Comparison of ENCODE assay signal across 9 cellular contexts in the genomic region with DNA sequence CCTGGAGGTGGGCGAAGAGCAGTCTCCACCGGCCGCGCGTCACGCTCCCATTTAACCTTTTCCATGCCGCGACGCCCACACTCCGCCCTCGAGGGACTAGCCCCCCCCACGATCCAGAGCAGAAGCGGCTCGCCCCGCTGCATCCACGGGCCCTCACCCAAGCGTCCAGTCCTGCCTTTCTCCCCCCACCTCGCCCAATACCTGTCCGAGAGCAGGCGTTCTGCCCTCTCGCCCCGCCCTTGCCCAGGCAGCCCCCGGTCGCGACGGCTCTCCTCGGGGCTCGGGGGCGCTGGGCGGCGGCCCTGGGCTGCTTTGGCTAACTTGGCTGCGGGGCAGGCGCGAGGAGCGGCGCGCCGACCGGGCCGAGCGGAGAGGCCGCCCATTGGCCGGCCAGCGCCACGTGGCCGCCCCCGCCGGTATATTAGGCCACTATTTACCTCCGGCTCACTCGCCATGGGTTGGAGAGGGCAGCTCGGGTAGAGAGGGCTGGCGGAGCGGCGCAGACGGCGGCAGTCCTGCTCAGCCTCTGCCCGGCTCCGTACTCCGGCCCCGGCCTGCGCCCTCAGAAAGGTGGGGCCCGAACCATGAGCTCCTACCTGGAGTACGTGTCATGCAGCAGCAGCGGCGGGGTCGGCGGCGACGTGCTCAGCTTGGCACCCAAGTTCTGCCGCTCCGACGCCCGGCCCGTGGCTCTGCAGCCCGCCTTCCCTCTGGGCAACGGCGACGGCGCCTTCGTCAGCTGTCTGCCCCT. TPM values are rescaled to one million over a fixed set of nuclear protein-coding genes. Genes with fewer than 3 reads are reported as not detected.
DNase-seq lines count a peak whose midpoint lies in the region; ATAC-seq, FAIRE-seq and TF ChIP-seq lines count a peak whose summit lies in the region.
"Had no signal": no experiment of that assay in that cellular context is flagged by ENCODE, and none has a peak within 500 bp of the region (broad histone marks: within the 10 kb centered on the region; RNA-seq: fewer than 3 reads in every experiment).

Gene HOXD1, plus strand, starts transcription at position 451 of the 751 bp plus-strand sequence. Its CDS starts 134 bp downstream, at position 585.

- no peaks in the 10 kb centered on the region for H3K9me2 ChIP-seq in Loucy (replicated peaks; ENCODE audit: low read depth, low read length)
- no peaks in the 10 kb centered on the region for H3K9me2 ChIP-seq in Karpas-422 (replicated peaks; ENCODE audit: insufficient read depth, low read length)

- H2AFZ ChIP-seq in Loucy (ENCODE audit: low read length) (peak within 1 kb of the TSS; percentile 47; the same call in 1 of the 2 replicates), Karpas-422 (ENCODE audit: low read length) (no peak within 1 kb of the TSS)

- H3K9ac ChIP-seq in Loucy (ENCODE audit: low read depth, low read length, poor library complexity, severe bottlenecking) = no peak within 1 kb of the TSS
- H3K9ac ChIP-seq in Karpas-422 (ENCODE audit: low read length) = no peak within 1 kb of the TSS
- H3K9ac ChIP-seq: BLaER1 had no signal

- peaks cover 3% of the 10 kb centered on the region for H3K36me3 Mint-ChIP-seq in activated T-helper 1 cell treated with anti-CD3 and anti-CD28 coated beads, Interleukin-12 subunit alpha, Interleukin-12 subunit beta, Interleukin-2, Interleukin-4 antibody, amounts not matched to agents 30 ng/mL and 10 ng/mL and 1 ng/mL, durations not matched to agents 14 hours and 24 hours and 36 hours (ENCODE audit: low read depth)

- intact Hi-C loops in activated T-helper 1 cell treated with anti-CD3 and anti-CD28 coated beads, Interleukin-12 subunit alpha, Interleukin-12 subunit beta, Interleukin-2, Interleukin-4 antibody, amounts not matched to agents 30 ng/mL and 10 ng/mL and 1 ng/mL, durations not matched to agents 14 hours and 24 hours and 36 hours (cut with micrococcal nuclease) = loop anchor here (5.0 kb wide), 2 partner anchors 51 to 449 kb away; no protein-coding TSS in a partner anchor
- intact Hi-C loops in head of caudate nucleus (cut with DNase I) (no loop called here), pancreas (cut with DNase I) (no loop called here)

- 2 to 4% methylated on average over 70 to 80 of the region's 80 CpGs for WGBS in pancreas, 2 donors

- H4K20me1 ChIP-seq in Loucy (ENCODE audit: insufficient read depth, low read length, poor library complexity, severe bottlenecking) (no peaks in the 10 kb centered on the region), Karpas-422 (ENCODE audit: insufficient read depth, low read depth, low read length) (no peaks in the 10 kb centered on the region)
- H4K20me1 ChIP-seq: BLaER1 had no signal

- no peak for TF ChIP-seq CTCF in Loucy (conservative IDR thresholded peaks at IDR 0.05; ENCODE audit: low read length)
- no peak for TF ChIP-seq CTCF in pancreas (IDR thresholded peaks at IDR 0.05)

- H3F3A ChIP-seq in Loucy (ENCODE audit: low read depth) = no peaks in the 10 kb centered on the region

- H3K27me3 Mint-ChIP-seq in activated T-helper 1 cell treated with anti-CD3 and anti-CD28 coated beads, Interleukin-12 subunit alpha, Interleukin-12 subunit beta, Interleukin-2, Interleukin-4 antibody, amounts not matched to agents 30 ng/mL and 10 ng/mL and 1 ng/mL, durations not matched to agents 14 hours and 24 hours and 36 hours (ENCODE audit: insufficient read depth) = peaks cover 76% of the 10 kb centered on the region

- H3K4me1 ChIP-seq in Loucy (ENCODE audit: insufficient read depth, low read length, poor library complexity, severe bottlenecking) (peaks cover 3% of the 10 kb centered on the region), pancreas (peaks cover 3 to 21% (median 7%) of the 10 kb centered on the region in 3 donors), Karpas-422 (ENCODE audit: low read length) (no peaks in the 10 kb centered on the region)
- H3K4me1 ChIP-seq: BLaER1 had no signal

- FAIRE-seq in pancreas (lab: Jason Lieb, UNC) = no peak

- H3K4me3 ChIP-seq in Loucy (ENCODE audit: low read length, poor library complexity, severe bottlenecking) (no peak within 1 kb of the TSS), pancreas (peak within 1 kb of the TSS; percentile 22 to 62 (median 34)), Karpas-422 (ENCODE audit: low read length) (no peak within 1 kb of the TSS)
- H3K4me3 ChIP-seq: BLaER1 had no signal

- H3K4me1 Mint-ChIP-seq in activated T-helper 1 cell treated with anti-CD3 and anti-CD28 coated beads, Interleukin-12 subunit alpha, Interleukin-12 subunit beta, Interleukin-2, Interleukin-4 antibody, amounts not matched to agents 30 ng/mL and 10 ng/mL and 1 ng/mL, durations not matched to agents 14 hours and 24 hours and 36 hours (ENCODE audit: low read depth) = peaks cover 13% of the 10 kb centered on the region

- H3K36me3 ChIP-seq in Loucy (ENCODE audit: insufficient read depth, low read length) = no peaks in the 10 kb centered on the region
- no peaks in the 10 kb centered on the region for H3K36me3 ChIP-seq in pancreas
- no peaks in the 10 kb centered on the region for H3K36me3 ChIP-seq in Karpas-422 (ENCODE audit: insufficient read depth, low read length)
- H3K36me3 ChIP-seq: BLaER1 had no signal

- H3K4me3 Mint-ChIP-seq in activated T-helper 1 cell treated with anti-CD3 and anti-CD28 coated beads, Interleukin-12 subunit alpha, Interleukin-12 subunit beta, Interleukin-2, Interleukin-4 antibody, amounts not matched to agents 30 ng/mL and 10 ng/mL and 1 ng/mL, durations not matched to agents 14 hours and 24 hours and 36 hours = peak within 1 kb of the TSS; percentile 86

- peak within 1 kb of the TSS; percentile 57 for H3K27ac Mint-ChIP-seq in activated T-helper 1 cell treated with anti-CD3 and anti-CD28 coated beads, Interleukin-12 subunit alpha, Interleukin-12 subunit beta, Interleukin-2, Interleukin-4 antibody, amounts not matched to agents 30 ng/mL and 10 ng/mL and 1 ng/mL, durations not matched to agents 14 hours and 24 hours and 36 hours

- peak within 1 kb of the TSS; percentile 12 for H3K4me2 ChIP-seq in Loucy (ENCODE audit: low read depth, low read length, poor library complexity, severe bottlenecking)
- no peak within 1 kb of the TSS for H3K4me2 ChIP-seq in Karpas-422 (ENCODE audit: low read depth, low read length, poor library complexity, severe bottlenecking)
- H3K4me2 ChIP-seq: BLaER1 had no signal

- H3K27ac ChIP-seq in pancreas (no peak within 1 kb of the TSS), Karpas-422 (ENCODE audit: low read length) (no peak within 1 kb of the TSS)
- H3K27ac ChIP-seq: BLaER1 had no signal

- H3K79me2 ChIP-seq in Loucy (ENCODE audit: insufficient read depth, low read length) (no peaks in the 10 kb centered on the region), Karpas-422 (ENCODE audit: low read length) (no peaks in the 10 kb centered on the region)

- H3K9me3 Mint-ChIP-seq in activated T-helper 1 cell treated with anti-CD3 and anti-CD28 coated beads, Interleukin-12 subunit alpha, Interleukin-12 subunit beta, Interleukin-2, Interleukin-4 antibody, amounts not matched to agents 30 ng/mL and 10 ng/mL and 1 ng/mL, durations not matched to agents 14 hours and 24 hours and 36 hours = no peaks in the 10 kb centered on the region

- peak; percentile 37 for DNase-seq in NCI-H1694 treated with DMSO at 0.1 percent for 48 hours (lab: John Stamatoyannopoulos, UW)
- DNase-seq in NCI-H1694 (lab: John Stamatoyannopoulos, UW) = no peak
- DNase-seq in activated T-helper 1 cell treated with anti-CD3 and anti-CD28 coated beads, Interleukin-12 subunit alpha, Interleukin-12 subunit beta, Interleukin-2, Interleukin-4 antibody, amounts not matched to agents 30 ng/mL and 10 ng/mL and 1 ng/mL, durations not matched to agents 14 hours and 24 hours and 36 hours (ENCODE audit: low spot score) = no peak
- peak in 41 of 42 donors; percentile 8 to 85 (median 67) for DNase-seq in head of caudate nucleus
- DNase-seq in pancreas = peak in 4 of 6 donors; percentile 24 to 76 (median 52)
- no peak for DNase-seq in Karpas-422
- DNase-seq in NCI-H1048 (lab: John Stamatoyannopoulos, UW) = no peak

- no peaks in the 10 kb centered on the region for H3K9me3 ChIP-seq in Loucy (ENCODE audit: insufficient read depth, low read depth, low read length)
- no peaks in the 10 kb centered on the region for H3K9me3 ChIP-seq in pancreas
- no peaks in the 10 kb centered on the region for H3K9me3 ChIP-seq in Karpas-422 (ENCODE audit: low read length)

- H3K27me3 ChIP-seq in Loucy (ENCODE audit: insufficient read depth, low read length, poor library complexity, severe bottlenecking) = no peaks in the 10 kb centered on the region
- H3K27me3 ChIP-seq in pancreas = peaks cover 0 to 43% (median 10%) of the 10 kb centered on the region in 4 donors
- no peaks in the 10 kb centered on the region for H3K27me3 ChIP-seq in Karpas-422 (ENCODE audit: low read length)
- H3K27me3 ChIP-seq: BLaER1 had no signal

- ATAC-seq in pancreas = peak; percentile 72 to 88 (median 80)

RNA-seq across cellular contexts. Expression of gene HOXD1, which starts in this region (rescaled TPM):
- not detected in 2 replicates for total RNA-seq in activated T-helper 1 cell treated with anti-CD3 and anti-CD28 coated beads, Interleukin-12 subunit alpha, Interleukin-12 subunit beta, Interleukin-2, Interleukin-4 antibody, amounts not matched to agents 30 ng/mL and 10 ng/mL and 1 ng/mL, durations not matched to agents 14 hours and 24 hours and 36 hours
- under 1 TPM; 0.08 to 0.29 (median 0.18) TPM for total RNA-seq in pancreas
- polyA plus RNA-seq in pancreas = under 1 TPM; 0.19 to 0.28 TPM
- total RNA-seq in Karpas-422 (2014; rRNA removed; shearing (Covaris generic); ENCODE audit: low replicate concordance) = not detected in 2 replicates

Comparison
In these comparisons a context has a peak if more than half of its experiments do, and no peak if none do; other contexts are left out.
1. DNase-seq: peak in NCI-H1694 treated with DMSO at 0.1 percent for 48 hours (single experiment) and head of caudate nucleus (41 of 42); none in NCI-H1694 (single experiment), activated T-helper 1 cell treated with anti-CD3 and anti-CD28 coated beads, Interleukin-12 subunit alpha, Interleukin-12 subunit beta, Interleukin-2, Interleukin-4 antibody, amounts not matched to agents 30 ng/mL and 10 ng/mL and 1 ng/mL, durations not matched to agents 14 hours and 24 hours and 36 hours (single experiment), Karpas-422 (single experiment) and NCI-H1048 (single experiment).
2. Peak in DNase-seq, ATAC-seq and H3K4me3 ChIP-seq in pancreas; RNA of the gene not detected or under 1 TPM.